Comparison of ENCODE assay signal across 1 cellular context in the genomic region with DNA sequence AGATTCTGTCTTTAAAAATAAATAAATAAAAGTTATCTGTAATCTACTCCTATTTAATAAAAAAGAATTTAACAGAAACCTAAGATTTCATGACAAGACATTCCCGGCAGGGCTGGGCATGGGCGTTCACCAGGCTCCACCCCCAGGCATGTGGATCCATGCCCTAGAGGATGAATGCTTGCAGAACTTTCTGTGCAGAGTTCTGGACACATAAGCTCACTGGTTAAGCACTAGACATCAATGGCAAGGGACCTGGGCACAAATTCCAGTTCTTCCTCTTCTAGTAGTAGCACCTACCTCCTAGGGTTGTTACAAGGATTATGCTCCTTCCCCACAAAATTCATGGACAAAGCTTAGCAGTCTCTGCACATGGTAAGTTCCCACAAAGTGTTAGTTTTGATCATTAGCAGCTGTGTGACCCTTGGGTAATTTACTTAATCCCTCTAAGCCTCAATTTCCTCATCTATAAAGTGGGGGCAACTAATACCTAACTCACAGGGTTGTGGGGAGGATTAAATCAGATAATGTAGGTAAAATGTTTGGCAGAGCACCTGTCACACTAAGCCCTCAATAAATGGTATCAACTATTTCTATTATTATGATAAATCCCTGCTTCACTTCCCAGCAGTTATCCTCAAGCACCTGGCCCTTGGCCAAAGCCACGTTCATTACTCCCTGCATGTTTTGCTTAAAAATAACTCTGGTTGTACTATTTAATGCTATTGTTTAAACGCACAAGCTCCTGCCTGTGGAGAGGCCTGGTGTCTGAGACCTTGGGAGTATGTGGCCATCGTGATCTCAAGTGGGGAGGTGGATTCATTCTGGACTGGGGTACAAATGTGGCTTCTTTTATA.
TF ChIP-seq lines count a peak whose summit lies in the region.

No MANE protein-coding gene starts in this region.

TF ChIP-seq in K562, 482 proteins besides CTCF, POLR2A, EP300 and RAD21:
- TF ChIP-seq PHF20 (IDR thresholded peaks at IDR 0.05; ENCODE audit: partially characterized antibody) (no peak), RBM25 (IDR thresholded peaks at IDR 0.05; ENCODE audit: low read depth, low read length, severe bottlenecking) (peak; percentile 37)
